Comparison of ENCODE assay signal across 21 cellular contexts in genomic region chr14:32762886-32763285, GRCh38.
DNase-seq lines count a peak whose midpoint lies in the region; ATAC-seq and TF ChIP-seq lines count a peak whose summit lies in the region.
"Had no signal": no experiment of that assay in that cellular context is flagged by ENCODE, and none has a peak within 500 bp of the region (broad histone marks: within the 10 kb centered on the region; RNA-seq: fewer than 3 reads in every experiment).

No MANE protein-coding gene starts in this region.

- H3K4me1 ChIP-seq in ACC112 (ENCODE audit: control insufficient read depth, insufficient read depth, low read length, unreplicated experiment) (peaks cover 43% of the 10 kb centered on the region), adipocyte (ENCODE audit: control insufficient read depth, insufficient read depth, low read length) (peaks cover 8% of the 10 kb centered on the region), fibroblast of lung (ENCODE audit: control insufficient read depth, extremely low read depth, insufficient read depth, low read length) (no peaks in the 10 kb centered on the region), osteoblast (ENCODE audit: insufficient read depth, low read length) (peaks cover 29% of the 10 kb centered on the region)

- H3K4me3 ChIP-seq in ACC112 (ENCODE audit: low read depth, low read length): no peak overlapping the region; the same call in 1 of the 2 replicates
- no peak overlapping the region for H3K4me3 ChIP-seq in adipocyte (ENCODE audit: low read length)
- H3K4me3 ChIP-seq in fibroblast of lung (replicated peaks in 1 of 4; ENCODE audit: control extremely low read depth in 1 of 4, insufficient read depth in 1 of 4, low read depth in 3 of 4, low read length in 4 of 4): no peak overlapping the region
- H3K4me3 ChIP-seq in osteoblast (ENCODE audit: insufficient read depth, low read length): no peak overlapping the region

- H3K4me2 ChIP-seq in fibroblast of lung (ENCODE audit: extremely low read depth, insufficient read depth, low read length) (no peak overlapping the region), osteoblast (ENCODE audit: insufficient read depth, low read length) (peak overlapping the region; percentile 11)

- DNase-seq in adipocyte (ENCODE audit: low read depth): peak; percentile 56
- DNase-seq in fibroblast of lung (ENCODE audit: low read depth in 2 of 2): peak; percentile 23 to 50
- DNase-seq in osteoblast (ENCODE audit: insufficient read length, low spot score, missing footprints): no peak
- no peak for DNase-seq in T1000 (lab: John Stamatoyannopoulos, UW)
- no peak for DNase-seq in hippocampal formation (lab: John Stamatoyannopoulos, UW)
- DNase-seq in progenitor cell of endocrine pancreas (ENCODE audit: low spot score, unreplicated experiment): no peak
- DNase-seq: Calu3; CD4-positive, alpha-beta T cell; DMS79 treated with DMSO at 0.1 percent for 48 hours; GDM1; H7; NCI-H1417; NCI-H1930; NCI-H2171 treated with DMSO at 0.1 percent for 48 hours; NCI-H774 had no signal

- H3K27me3 ChIP-seq in ACC112 (ENCODE audit: insufficient read depth, low read length): no peaks in the 10 kb centered on the region
- H3K27me3 ChIP-seq in adipocyte (replicated peaks; ENCODE audit: control insufficient read depth, insufficient read depth, low read length): no peaks in the 10 kb centered on the region
- no peaks in the 10 kb centered on the region for H3K27me3 ChIP-seq in fibroblast of lung (ENCODE audit: control insufficient read depth, insufficient read depth, low read length)
- H3K27me3 ChIP-seq in osteoblast (ENCODE audit: insufficient read depth, low read length): no peaks in the 10 kb centered on the region

- no peak for ATAC-seq in HG02938 (IDR thresholded peaks at IDR 0.05; ENCODE audit: unreplicated experiment)
- ATAC-seq: HepG2, Panc1, Right ventricle myocardium inferior had no signal

- H3K27me3 Mint-ChIP-seq in progenitor cell of endocrine pancreas: no peaks in the 10 kb centered on the region
- H3K27me3 Mint-ChIP-seq: B cell; CD4-positive, alpha-beta T cell had no signal

- no peaks in the 10 kb centered on the region for H3K9me3 Mint-ChIP-seq in progenitor cell of endocrine pancreas (ENCODE audit: low read depth)
- H3K9me3 Mint-ChIP-seq: CD4-positive, alpha-beta T cell had no signal

- H3K36me3 ChIP-seq in ACC112 (ENCODE audit: insufficient read depth, low read length) (no peaks in the 10 kb centered on the region), adipocyte (ENCODE audit: control insufficient read depth, insufficient read depth, low read length, severe bottlenecking) (no peaks in the 10 kb centered on the region), fibroblast of lung (ENCODE audit: control insufficient read depth, insufficient read depth, low read length) (no peaks in the 10 kb centered on the region), osteoblast (ENCODE audit: insufficient read depth, low read length) (no peaks in the 10 kb centered on the region)

- H4K20me1 ChIP-seq in fibroblast of lung (ENCODE audit: control insufficient read depth, extremely low read depth, insufficient read depth, low read length) (no peaks in the 10 kb centered on the region), osteoblast (ENCODE audit: insufficient read depth, low read length) (no peaks in the 10 kb centered on the region)

- H3K27ac ChIP-seq in ACC112 (ENCODE audit: low read depth, low read length) (peak overlapping the region; percentile 84), fibroblast of lung (ENCODE audit: insufficient read depth, low read length) (no peak overlapping the region), osteoblast (ENCODE audit: low read depth, low read length) (peak overlapping the region; percentile 10)

- H3K9me3 ChIP-seq in adipocyte (ENCODE audit: control insufficient read depth, low read length) (no peaks in the 10 kb centered on the region), fibroblast of lung (ENCODE audit: control insufficient read depth, insufficient read depth, low read depth, low read length) (no peaks in the 10 kb centered on the region), osteoblast (ENCODE audit: low read depth, low read length) (no peaks in the 10 kb centered on the region)

- H3K36me3 Mint-ChIP-seq in progenitor cell of endocrine pancreas (ENCODE audit: insufficient read depth): no peaks in the 10 kb centered on the region

- peak overlapping the region; percentile 43 for H2AFZ ChIP-seq in ACC112 (ENCODE audit: low read length, unreplicated experiment)
- no peak overlapping the region for H2AFZ ChIP-seq in fibroblast of lung (ENCODE audit: low read length)
- H2AFZ ChIP-seq in osteoblast (ENCODE audit: low read length): no peak overlapping the region

- no peak overlapping the region for H3K9ac ChIP-seq in adipocyte (ENCODE audit: low read length)
- no peak overlapping the region for H3K9ac ChIP-seq in fibroblast of lung (ENCODE audit: insufficient read depth, low read length)

- H3K4me1 Mint-ChIP-seq in progenitor cell of endocrine pancreas (ENCODE audit: low read depth): no peaks in the 10 kb centered on the region
- H3K4me1 Mint-ChIP-seq: B cell had no signal

- no peak overlapping the region for H3K27ac Mint-ChIP-seq in progenitor cell of endocrine pancreas
- H3K27ac Mint-ChIP-seq: B cell; CD4-positive, alpha-beta T cell had no signal

- TF ChIP-seq CTCF in fibroblast of lung (conservative IDR thresholded peaks at IDR 0.05 in 1 of 2, IDR thresholded peaks at IDR 0.05 in 1 of 2; ENCODE audit: low read depth in 1 of 2, low read length in 2 of 2): no peak
- TF ChIP-seq CTCF in osteoblast (IDR thresholded peaks at IDR 0.05; ENCODE audit: extremely low read depth, low read depth, low read length): no peak
- TF ChIP-seq CTCF in progenitor cell of endocrine pancreas (IDR thresholded peaks at IDR 0.05; ENCODE audit: unreplicated experiment): no peak

- H3K79me2 ChIP-seq in ACC112 (ENCODE audit: control insufficient read depth, insufficient read depth, low read length, unreplicated experiment): no peaks in the 10 kb centered on the region
- H3K79me2 ChIP-seq in fibroblast of lung (ENCODE audit: control insufficient read depth, insufficient read depth, low read length): no peaks in the 10 kb centered on the region
- H3K79me2 ChIP-seq in osteoblast (ENCODE audit: insufficient read depth, low read length): no peaks in the 10 kb centered on the region

- no peak overlapping the region for H3K4me3 Mint-ChIP-seq in progenitor cell of endocrine pancreas (ENCODE audit: low read depth)
- H3K4me3 Mint-ChIP-seq: B cell; CD4-positive, alpha-beta T cell had no signal

Comparison
In these comparisons a context has a peak if more than half of its experiments do, and no peak if none do; other contexts are left out.
1. DNase-seq: peak in adipocyte (single experiment) and fibroblast of lung (2 of 2); none in osteoblast (single experiment), T1000 (single experiment), hippocampal formation (0 of 2) and progenitor cell of endocrine pancreas (single experiment).